ENCODE assay signal across 8 cellular contexts in the genomic region with DNA sequence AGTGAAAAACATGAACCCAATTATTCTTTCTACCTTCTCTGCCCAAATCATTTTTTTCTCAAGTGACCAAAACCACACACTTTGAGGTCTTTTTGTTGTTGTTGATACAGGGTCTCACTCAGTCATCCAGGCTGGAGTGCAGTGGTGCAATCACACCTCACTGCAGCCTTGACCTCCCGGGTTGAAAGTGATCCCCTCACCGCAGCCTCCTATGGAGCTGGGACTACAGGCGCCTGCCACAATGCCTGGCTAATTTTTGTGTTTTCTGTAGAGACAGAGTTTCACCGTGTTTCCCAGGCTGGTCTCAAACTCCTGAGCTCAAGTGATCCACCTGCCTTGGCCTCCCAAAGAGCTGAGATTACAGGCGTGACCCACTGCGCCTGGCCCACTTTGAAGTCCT. TPM values are rescaled to one million over a fixed set of nuclear protein-coding genes. Genes with fewer than 3 reads are reported as not detected.
DNase-seq lines count a peak whose midpoint lies in the region; ATAC-seq, FAIRE-seq and TF ChIP-seq lines count a peak whose summit lies in the region.
"Not testable (repeated sequence)": the region's sequence is repeated elsewhere in the genome, so short reads cannot be mapped to it uniquely, and the experiment has no call there.

No MANE protein-coding gene starts in this region.

- WGBS in right lobe of liver (ENCODE audit: insufficient coverage, low coverage, low lambda C conversion rate, missing lambda C conversion rate) = 80% methylated on average over 5 of the region's 6 CpGs

- not testable (repeated sequence) for FAIRE-seq in endothelial cell of umbilical vein (lab: Jason Lieb, UNC)

- dilution Hi-C loops in endothelial cell of umbilical vein (cut with MboI; ENCODE audit: extremely low pct_ligation_motif_present, low sequenced_read_pairs) = not testable (repeated sequence)

- BruUV-seq in endothelial cell of umbilical vein (replicated peaks; lab: Mats Ljungman, UMichigan) = not testable (repeated sequence)

- TF ChIP-seq CTCF in HFFc6 (IDR thresholded peaks at IDR 0.05); endothelial cell of umbilical vein (IDR thresholded peaks at IDR 0.05; ENCODE audit: extremely low read depth in 1 of 2, insufficient read depth in 1 of 2, low read depth in 1 of 2, low read length in 2 of 2); right lobe of liver (IDR thresholded peaks at IDR 0.05); osteocyte (IDR thresholded peaks at IDR 0.05); type B pancreatic cell (conservative IDR thresholded peaks at IDR 0.05): not testable (repeated sequence)

- TF ChIP-seq POLR2A in endothelial cell of umbilical vein (IDR thresholded peaks at IDR 0.05; ENCODE audit: low read depth, low read length); right lobe of liver (IDR thresholded peaks at IDR 0.05): not testable (repeated sequence)

- peaks cover 25% of the 10 kb centered on the region; the same call in 1 of the 2 replicates for H3K36me3 Mint-ChIP-seq in HFFc6 (ENCODE audit: low read depth)
- peaks cover 25% of the 10 kb centered on the region for H3K36me3 Mint-ChIP-seq in T-helper 1 cell treated with Interleukin-12 subunit alpha and Interleukin-12 subunit beta and Interleukin-4 antibody, amounts not matched to agents 30 μg/mL and 1 μg/mL, for 36 hours (ENCODE audit: low read depth)
- peaks cover 42% of the 10 kb centered on the region for H3K36me3 Mint-ChIP-seq in osteocyte (ENCODE audit: unreplicated experiment)
- H3K36me3 Mint-ChIP-seq in type B pancreatic cell = peaks cover 51% of the 10 kb centered on the region

- not testable (repeated sequence) for H3K9me1 ChIP-seq in endothelial cell of umbilical vein (replicated peaks; ENCODE audit: control insufficient read depth, extremely low read depth, insufficient read depth, low read length)

- peaks cover 30 to 82% (median 65%) of the 10 kb centered on the region in 11 experiments for H3K36me3 ChIP-seq in BLaER1 treated with 17β-estradiol and CSF1 and Interleukin-3, amounts not matched to agents 10 nM and 100 nM
- not testable (repeated sequence) for H3K36me3 ChIP-seq in endothelial cell of umbilical vein (ENCODE audit: control insufficient read depth in 2 of 2, extremely low read depth in 1 of 2, insufficient read depth in 2 of 2, low read length in 2 of 2); right lobe of liver

- not testable (repeated sequence) for H2AFZ ChIP-seq in endothelial cell of umbilical vein (ENCODE audit: low read depth, low read length)

- H3K4me1 Mint-ChIP-seq in HFFc6 (ENCODE audit: low read depth) (peaks cover 57% of the 10 kb centered on the region), osteocyte (ENCODE audit: unreplicated experiment) (peaks cover 49% of the 10 kb centered on the region), type B pancreatic cell (ENCODE audit: unreplicated experiment) (peaks cover 53% of the 10 kb centered on the region)
- H3K4me1 Mint-ChIP-seq in T-helper 1 cell treated with Interleukin-12 subunit alpha and Interleukin-12 subunit beta and Interleukin-4 antibody, amounts not matched to agents 30 μg/mL and 1 μg/mL, for 36 hours (ENCODE audit: low read depth) = peaks cover 19% of the 10 kb centered on the region

- CTCF ChIA-PET in endothelial cell of umbilical vein (lab: Charles Lee) = interaction anchor here (1.1 to 4.0 kb wide), 4 partner anchors 11 to 182 kb away, joined by 3 to 27 read pairs (median 6); no protein-coding TSS in a partner anchor

- H3K27me3 ChIP-seq in BLaER1 treated with 17β-estradiol and CSF1 and Interleukin-3, amounts not matched to agents 10 nM and 100 nM; endothelial cell of umbilical vein (ENCODE audit: control insufficient read depth in 2 of 2, insufficient read depth in 2 of 2, low read length in 2 of 2); right lobe of liver: not testable (repeated sequence)

- H3K9me3 Mint-ChIP-seq in HFFc6; T-helper 1 cell treated with Interleukin-12 subunit alpha and Interleukin-12 subunit beta and Interleukin-4 antibody, amounts not matched to agents 30 μg/mL and 1 μg/mL, for 36 hours; osteocyte (ENCODE audit: unreplicated experiment); type B pancreatic cell: not testable (repeated sequence)

- not testable (repeated sequence) for H3K4me3 ChIP-seq in BLaER1 treated with 17β-estradiol and CSF1 and Interleukin-3, amounts not matched to agents 10 nM and 100 nM; endothelial cell of umbilical vein (replicated peaks in 1 of 3; ENCODE audit: insufficient read depth in 1 of 3, low read depth in 1 of 3, low read length in 3 of 3); right lobe of liver

- intact Hi-C loops in endothelial cell of umbilical vein (cut with micrococcal nuclease) = loop anchor here (5.0 kb wide), 1 partner anchor 141 kb away; no protein-coding TSS in a partner anchor
- intact Hi-C loops in right lobe of liver (cut with DNase I) = not testable (repeated sequence)

- peak overlapping the region in 1 of 11 experiments; percentile 16; a peak in 2 of 22 replicates for H3K9ac ChIP-seq in BLaER1 treated with 17β-estradiol and CSF1 and Interleukin-3, amounts not matched to agents 10 nM and 100 nM
- not testable (repeated sequence) for H3K9ac ChIP-seq in endothelial cell of umbilical vein (replicated peaks; ENCODE audit: extremely low read depth, insufficient read depth, low read length)

- peak overlapping the region; percentile 27; the same call in 1 of the 2 replicates for H3K4me3 Mint-ChIP-seq in HFFc6
- H3K4me3 Mint-ChIP-seq in T-helper 1 cell treated with Interleukin-12 subunit alpha and Interleukin-12 subunit beta and Interleukin-4 antibody, amounts not matched to agents 30 μg/mL and 1 μg/mL, for 36 hours = peak overlapping the region; percentile 21
- H3K4me3 Mint-ChIP-seq in osteocyte (ENCODE audit: unreplicated experiment) = not testable (repeated sequence)
- peak overlapping the region; percentile 43 for H3K4me3 Mint-ChIP-seq in type B pancreatic cell

- H3K4me1 ChIP-seq in BLaER1 treated with 17β-estradiol and CSF1 and Interleukin-3, amounts not matched to agents 10 nM and 100 nM = peaks cover 28 to 57% (median 35%) of the 10 kb centered on the region in 10 experiments
- H3K4me1 ChIP-seq in endothelial cell of umbilical vein (ENCODE audit: control insufficient read depth, extremely low read depth, insufficient read depth, low read length) (peaks cover 17% of the 10 kb centered on the region), right lobe of liver (peaks cover 0 to 35% (median 16%) of the 10 kb centered on the region in 4 donors)

- H3K27me3 Mint-ChIP-seq in HFFc6 (ENCODE audit: insufficient read depth); osteocyte (ENCODE audit: unreplicated experiment); type B pancreatic cell: not testable (repeated sequence)
- H3K27me3 Mint-ChIP-seq in T-helper 1 cell treated with Interleukin-12 subunit alpha and Interleukin-12 subunit beta and Interleukin-4 antibody, amounts not matched to agents 30 μg/mL and 1 μg/mL, for 36 hours (ENCODE audit: low read depth) = peaks cover 12% of the 10 kb centered on the region

- peaks cover 94 to 100% (median 100%) of the 10 kb centered on the region in 11 experiments for H4K20me1 ChIP-seq in BLaER1 treated with 17β-estradiol and CSF1 and Interleukin-3, amounts not matched to agents 10 nM and 100 nM
- H4K20me1 ChIP-seq in endothelial cell of umbilical vein (replicated peaks; ENCODE audit: control insufficient read depth, extremely low read depth, insufficient read depth, low read length) = not testable (repeated sequence)

- peaks cover 94% of the 10 kb centered on the region for H3K79me2 ChIP-seq in endothelial cell of umbilical vein (ENCODE audit: control insufficient read depth, insufficient read depth, low read length)

- H3K27ac Mint-ChIP-seq in HFFc6 (peak overlapping the region; percentile 43; the same call in 1 of the 2 replicates), osteocyte (ENCODE audit: unreplicated experiment) (peak overlapping the region; percentile 5)
- H3K27ac Mint-ChIP-seq in T-helper 1 cell treated with Interleukin-12 subunit alpha and Interleukin-12 subunit beta and Interleukin-4 antibody, amounts not matched to agents 30 μg/mL and 1 μg/mL, for 36 hours; type B pancreatic cell: not testable (repeated sequence)

- not testable (repeated sequence) for DNase-seq in HFFc6; endothelial cell of umbilical vein (ENCODE audit: low read depth, low spot score); right lobe of liver; osteocyte (ENCODE audit: extremely low spot score, unreplicated experiment); type B pancreatic cell (ENCODE audit: extremely low spot score, unreplicated experiment)
- peak; percentile 18 for DNase-seq in amniotic epithelial cell (ENCODE audit: low read depth)

- not testable (repeated sequence) for H3K9me3 ChIP-seq in BLaER1 treated with 17β-estradiol and CSF1 and Interleukin-3, amounts not matched to agents 10 nM and 100 nM (replicated peaks in 1 of 11); endothelial cell of umbilical vein (replicated peaks; ENCODE audit: control insufficient read depth, insufficient read depth, low read length); right lobe of liver

- POLR2A ChIA-PET in endothelial cell of umbilical vein (lab: Charles Lee) = not testable (repeated sequence)

- H3K27ac ChIP-seq in BLaER1 treated with 17β-estradiol and CSF1 and Interleukin-3, amounts not matched to agents 10 nM and 100 nM = 0 out of 22 replicates have a peak overlapping the region, but pooled peaks of 2 of the 11 experiments have one; percentile 16 to 34
- H3K27ac ChIP-seq in endothelial cell of umbilical vein (ENCODE audit: insufficient read depth, low read depth, low read length) = not testable (repeated sequence)
- peak overlapping the region in 1 of 3 donors; percentile 16 for H3K27ac ChIP-seq in right lobe of liver

- ATAC-seq in right lobe of liver = peak in 3 of 4 donors; percentile 20 to 38 (median 36)

- peak overlapping the region; percentile 40 to 74 (median 67); a peak in 20 of 22 replicates for H3K4me2 ChIP-seq in BLaER1 treated with 17β-estradiol and CSF1 and Interleukin-3, amounts not matched to agents 10 nM and 100 nM
- H3K4me2 ChIP-seq in endothelial cell of umbilical vein (ENCODE audit: insufficient read depth, low read length) = peak overlapping the region; percentile 59

RNA-seq across cellular contexts. Expression of a gene that starts 8.4 kb away (rescaled TPM):
- 100 to 1,000 TPM; 282 to 342 (median 292) TPM for total RNA-seq in HFFc6 (2021; fragmentation: NEBNext Ultra II Directional; extraction: Animal tissue kit (Norgen Biotek cat#: 25700))
- 394 and 420 TPM in 2 replicates for total RNA-seq in endothelial cell of umbilical vein
- polyA plus RNA-seq in endothelial cell of umbilical vein = 108 and 156 TPM in 2 replicates
- 218 and 223 TPM in 2 replicates for polyA plus RNA-seq in endothelial cell of umbilical vein (2011; cell fraction: cytosol; rRNA removed)
- polyA plus RNA-seq in endothelial cell of umbilical vein (2011; cell fraction: nucleus; rRNA removed) = 254 and 305 TPM in 2 replicates
- 286 and 341 TPM in 2 replicates for polyA plus RNA-seq in endothelial cell of umbilical vein (2012)
- polyA minus RNA-seq in endothelial cell of umbilical vein = 268 and 305 TPM in 2 replicates
- polyA minus RNA-seq in endothelial cell of umbilical vein (2011; cell fraction: cytosol; rRNA and poly(A)+ RNA removed) = 101 TPM
- polyA minus RNA-seq in endothelial cell of umbilical vein (2011; cell fraction: nucleus; rRNA and poly(A)+ RNA removed) = 181 and 203 TPM in 2 replicates
- total RNA-seq in right lobe of liver = 100 to 1,000 TPM; 101 to 192 (median 123) TPM
- 366 and 375 TPM in 2 replicates for total RNA-seq in osteocyte
- 371 and 498 TPM in 2 replicates for total RNA-seq in type B pancreatic cell (ENCODE audit: low replicate concordance)
